ENCODE assay signal across 27 cellular contexts in genomic region chr2:223007531-223007930, GRCh38. TPM values are rescaled to one million over a fixed set of nuclear protein-coding genes. Genes with fewer than 3 reads are reported as not detected.
DNase-seq lines count a peak whose midpoint lies in the region; ATAC-seq, FAIRE-seq and TF ChIP-seq lines count a peak whose summit lies in the region.
"Had no signal": no experiment of that assay in that cellular context is flagged by ENCODE, and none has a peak within 500 bp of the region (broad histone marks: within the 10 kb centered on the region; RNA-seq: fewer than 3 reads in every experiment).

No MANE protein-coding gene starts in this region.

- DNase-seq in EH (ENCODE audit: low read depth), result peak; percentile 81
- peak; percentile 56 for DNase-seq in adipocyte (ENCODE audit: low read depth)
- DNase-seq in fibroblast of lung (ENCODE audit: low read depth in 2 of 2), result peak; percentile 23 to 76
- DNase-seq in osteoblast (ENCODE audit: insufficient read length, low spot score, missing footprints), result peak; percentile 80
- no peak for DNase-seq in NCI-H446 treated with DMSO at 0.1 percent for 48 hours (lab: John Stamatoyannopoulos, UW)
- DNase-seq in HepG2 (ENCODE audit: low spot score), result no peak
- no peak for DNase-seq in DMS153 treated with DMSO at 0.1 percent for 48 hours (lab: John Stamatoyannopoulos, UW; ENCODE audit: unreplicated experiment)
- DNase-seq: activated CD8-positive, alpha-beta memory T cell treated with anti-CD3 and anti-CD28 coated beads, Interleukin-2, amount 50 U/mL, for 4 hours; activated naive CD8-positive, alpha-beta T cell treated with anti-CD3 and anti-CD28 coated beads, Interleukin-2, amount 10 ng/mL, durations not matched to agents 7 days and 5 days; dermis blood vessel endothelial cell; KBM-7; kidney glomerular epithelial cell; naive thymus-derived CD4-positive, alpha-beta T cell; NCI-H1436; NCI-H524 treated with DMSO at 0.1 percent for 48 hours; right lobe of liver; stimulated activated CD4-positive, alpha-beta T cell treated with anti-CD3 and anti-CD28 coated beads, Interleukin-1b, Interleukin-23, amount 100 ng/mL, for 48 hours had no signal

- TF ChIP-seq EP300 in HepG2 (IDR thresholded peaks at IDR 0.05; ENCODE audit: low read depth in 2 of 2, low read length in 2 of 2) (no peak), HepG2 (CRISPR knock-in tag; IDR thresholded peaks at IDR 0.05; ENCODE audit: borderline replicate concordance) (no peak)

- H3K27me3 ChIP-seq in adipocyte (replicated peaks; ENCODE audit: control insufficient read depth, insufficient read depth, low read length) (no peaks in the 10 kb centered on the region), fibroblast of lung (ENCODE audit: control insufficient read depth, insufficient read depth, low read length) (no peaks in the 10 kb centered on the region), osteoblast (ENCODE audit: insufficient read depth, low read length) (no peaks in the 10 kb centered on the region), HepG2 (ENCODE audit: control insufficient read depth in 1 of 2, insufficient read depth in 2 of 2, low read length in 2 of 2) (peaks cover 1 to 3% of the 10 kb centered on the region in 2 experiments; a peak in 1 of 5 replicates)
- H3K27me3 ChIP-seq: breast epithelium, right lobe of liver had no signal

- H3K9me3 ChIP-seq in adipocyte (ENCODE audit: control insufficient read depth, low read length) (no peaks in the 10 kb centered on the region), fibroblast of lung (ENCODE audit: control insufficient read depth, insufficient read depth, low read depth, low read length) (no peaks in the 10 kb centered on the region), osteoblast (ENCODE audit: low read depth, low read length) (no peaks in the 10 kb centered on the region), HepG2 (ENCODE audit: low read length) (no peaks in the 10 kb centered on the region)
- H3K9me3 ChIP-seq: breast epithelium, HAP-1, right lobe of liver had no signal

- POLR2A ChIA-PET in HepG2 (lab: Yijun Ruan, JAX), result no interaction called here

- no peak overlapping the region for H3K9ac ChIP-seq in adipocyte (ENCODE audit: low read length)
- H3K9ac ChIP-seq in fibroblast of lung (ENCODE audit: insufficient read depth, low read length), result no peak overlapping the region
- H3K9ac ChIP-seq in HepG2 (ENCODE audit: insufficient read depth, low read depth, low read length), result no peak overlapping the region

- H3K4me2 ChIP-seq in fibroblast of lung (ENCODE audit: extremely low read depth, insufficient read depth, low read length), result no peak overlapping the region
- peak overlapping the region; percentile 16 for H3K4me2 ChIP-seq in osteoblast (ENCODE audit: insufficient read depth, low read length)
- no peak overlapping the region for H3K4me2 ChIP-seq in HepG2 (ENCODE audit: low read depth, low read length)

- TF ChIP-seq POLR2A in HepG2 (IDR thresholded peaks at IDR 0.05; ENCODE audit: insufficient read depth in 1 of 2, low read depth in 2 of 2, low read length in 2 of 2), result no peak

- 0% methylated on average over 2 of the region's 2 CpGs for WGBS in HepG2 (ENCODE audit: low lambda C conversion rate)

- FAIRE-seq in HepG2 (lab: Jason Lieb, UNC), result no peak
- FAIRE-seq: D721Med, G401.6, GM18507, RCC 7860 had no signal

- H4K20me1 ChIP-seq in fibroblast of lung (ENCODE audit: control insufficient read depth, extremely low read depth, insufficient read depth, low read length), result no peaks in the 10 kb centered on the region
- H4K20me1 ChIP-seq in osteoblast (ENCODE audit: insufficient read depth, low read length), result no peaks in the 10 kb centered on the region
- H4K20me1 ChIP-seq in HepG2 (ENCODE audit: insufficient read depth, low read length), result no peaks in the 10 kb centered on the region

- in situ Hi-C loops in HepG2 (cut with HindIII; ENCODE audit: extremely low pct_ligation_motif_present, low pct_unique_long_range_greater_than_20kb), result no loop called here

- no TSS peak for BruUV-seq in HepG2 (replicated peaks; lab: Mats Ljungman, UMichigan)

- H3K36me3 ChIP-seq in adipocyte (ENCODE audit: control insufficient read depth, insufficient read depth, low read length, severe bottlenecking) (no peaks in the 10 kb centered on the region), fibroblast of lung (ENCODE audit: control insufficient read depth, insufficient read depth, low read length) (no peaks in the 10 kb centered on the region), osteoblast (ENCODE audit: insufficient read depth, low read length) (no peaks in the 10 kb centered on the region), HepG2 (replicated peaks in 1 of 2; ENCODE audit: control insufficient read depth in 1 of 2, insufficient read depth in 2 of 2, low read length in 2 of 2) (no peaks in the 10 kb centered on the region)
- H3K36me3 ChIP-seq: breast epithelium, HAP-1, right lobe of liver had no signal

- no peak for TF ChIP-seq RAD21 in HepG2 (CRISPR knock-in tag; IDR thresholded peaks at IDR 0.05)

- no peak for TF ChIP-seq CTCF in fibroblast of lung (conservative IDR thresholded peaks at IDR 0.05 in 1 of 2, IDR thresholded peaks at IDR 0.05 in 1 of 2; ENCODE audit: low read depth in 1 of 2, low read length in 2 of 2)
- TF ChIP-seq CTCF in osteoblast (IDR thresholded peaks at IDR 0.05; ENCODE audit: extremely low read depth, low read depth, low read length), result no peak
- TF ChIP-seq CTCF in HepG2 (CRISPR knock-in tag; IDR thresholded peaks at IDR 0.05), result no peak

- intact Hi-C loops in HepG2 (cut with micrococcal nuclease; ENCODE audit: unreplicated experiment), result no loop called here

- no peak for ATAC-seq in HepG2
- ATAC-seq in HG02885 (IDR thresholded peaks at IDR 0.05; ENCODE audit: poor library complexity, unreplicated experiment), result no peak
- ATAC-seq: naive thymus-derived CD4-positive, alpha-beta T cell; right lobe of liver; stimulated activated effector memory CD8-positive, alpha-beta T cell treated with anti-CD3 and anti-CD28 coated beads, Interleukin-12 subunit alpha, Interleukin-12 subunit beta, amount 100 ng/mL, for 72 hours had no signal

- H3K4me3 ChIP-seq in adipocyte (ENCODE audit: low read length), result no peak overlapping the region
- H3K4me3 ChIP-seq in fibroblast of lung (replicated peaks in 1 of 4; ENCODE audit: control extremely low read depth in 1 of 4, insufficient read depth in 1 of 4, low read depth in 3 of 4, low read length in 4 of 4), result no peak overlapping the region
- no peak overlapping the region for H3K4me3 ChIP-seq in osteoblast (ENCODE audit: insufficient read depth, low read length)
- no peak overlapping the region for H3K4me3 ChIP-seq in HepG2 (replicated peaks in 1 of 3; ENCODE audit: insufficient read depth in 1 of 3, low read depth in 2 of 3, low read length in 3 of 3)
- H3K4me3 ChIP-seq: breast epithelium, HAP-1, right lobe of liver, SK-N-MC had no signal

- H3K79me2 ChIP-seq in fibroblast of lung (ENCODE audit: control insufficient read depth, insufficient read depth, low read length) (no peaks in the 10 kb centered on the region), osteoblast (ENCODE audit: insufficient read depth, low read length) (no peaks in the 10 kb centered on the region), HepG2 (ENCODE audit: insufficient read depth, low read length) (no peaks in the 10 kb centered on the region)

- no peak overlapping the region for H2AFZ ChIP-seq in fibroblast of lung (ENCODE audit: low read length)
- H2AFZ ChIP-seq in osteoblast (ENCODE audit: low read length), result peak overlapping the region; percentile 33
- H2AFZ ChIP-seq in HepG2 (ENCODE audit: low read length), result no peak overlapping the region

- CTCF ChIA-PET in HepG2 (lab: Yijun Ruan, JAX; ENCODE audit: low intra/inter-chr PET ratio, low total read pairs), result no interaction called here

- H3K27ac ChIP-seq in fibroblast of lung (ENCODE audit: insufficient read depth, low read length), result peak overlapping the region; percentile 26
- peak overlapping the region; percentile 85 for H3K27ac ChIP-seq in osteoblast (ENCODE audit: low read depth, low read length)
- H3K27ac ChIP-seq in HepG2 (ENCODE audit: extremely low read length, insufficient read depth, low read length), result no peak overlapping the region
- H3K27ac ChIP-seq: breast epithelium, right lobe of liver, SK-N-MC had no signal

- H3K4me1 ChIP-seq in adipocyte (ENCODE audit: control insufficient read depth, insufficient read depth, low read length) (peaks cover 12% of the 10 kb centered on the region), fibroblast of lung (ENCODE audit: control insufficient read depth, extremely low read depth, insufficient read depth, low read length) (peaks cover 19% of the 10 kb centered on the region), osteoblast (ENCODE audit: insufficient read depth, low read length) (peaks cover 43% of the 10 kb centered on the region), HepG2 (ENCODE audit: insufficient read depth, low read length) (no peaks in the 10 kb centered on the region)
- H3K4me1 ChIP-seq: breast epithelium, HAP-1, right lobe of liver had no signal

RNA-seq across cellular contexts. Expression of gene KCNE4, which starts 44.5 kb away (rescaled TPM):
- total RNA-seq in fibroblast of lung (11.0 and 25.3 TPM in 2 replicates), osteoblast (37.6 and 40.4 TPM in 2 replicates), HepG2 (2016; rRNA removed; fragmentation: Illumina TruSeq; extraction: Trizol) (not detected in 2 replicates)
- polyA plus RNA-seq in fibroblast of lung (6.0 and 17.8 TPM in 2 replicates), HepG2 (2011; rRNA removed) (not detected in 2 replicates)
- polyA plus RNA-seq in fibroblast of lung (2012), result 4.3 and 13.1 TPM in 2 replicates
- polyA minus RNA-seq in fibroblast of lung (ENCODE audit: low replicate concordance), result 3.6 and 4.0 TPM in 2 replicates
- not detected in 2 replicates for total RNA-seq in HepG2 (2016; cell fraction: cytosol; rRNA removed; fragmentation: Illumina TruSeq; extraction: Trizol; ENCODE audit: low read depth)
- not detected in 2 replicates for total RNA-seq in HepG2 (2016; cell fraction: insoluble cytoplasmic fraction; rRNA removed; fragmentation: Illumina TruSeq; extraction: Trizol)
- total RNA-seq in HepG2 (2016; cell fraction: membrane; rRNA removed; fragmentation: Illumina TruSeq; extraction: Trizol), result 0.15 TPM in 1 of 2 replicates, not detected in the other
- total RNA-seq in HepG2 (2016; cell fraction: nucleus; rRNA removed; fragmentation: Illumina TruSeq; extraction: Trizol), result not detected in 2 replicates
- polyA plus RNA-seq in HepG2 (2011; cell fraction: cytosol; rRNA removed), result 0.01 TPM in 1 of 2 replicates, not detected in the other
- polyA plus RNA-seq in HepG2 (2011; cell fraction: nucleus; rRNA removed), result not detected in 2 replicates
- not detected in 2 replicates for polyA plus RNA-seq in HepG2 (2012)
- polyA plus RNA-seq in HepG2 (2016; cell fraction: cytosol; fragmentation: Illumina TruSeq; extraction: Trizol; ENCODE audit: low read depth), result not detected in 2 replicates
- not detected in 2 replicates for polyA plus RNA-seq in HepG2 (2016; cell fraction: insoluble cytoplasmic fraction; fragmentation: Illumina TruSeq; extraction: Trizol; ENCODE audit: low read depth)
- not detected in 2 replicates for polyA plus RNA-seq in HepG2 (2016; cell fraction: membrane; fragmentation: Illumina TruSeq; extraction: Trizol; ENCODE audit: low read depth)
- not detected in 2 replicates for polyA plus RNA-seq in HepG2 (2016; cell fraction: nucleus; fragmentation: Illumina TruSeq; extraction: Trizol; ENCODE audit: insufficient read depth, low read depth)
- polyA minus RNA-seq in HepG2 (2011; rRNA and poly(A)+ RNA removed; ENCODE audit: low replicate concordance), result not detected in 2 replicates
- not detected in 2 replicates for polyA minus RNA-seq in HepG2 (2011; cell fraction: cytosol; rRNA and poly(A)+ RNA removed)
- polyA minus RNA-seq in HepG2 (2011; cell fraction: nucleus; rRNA and poly(A)+ RNA removed), result not detected in 2 replicates
- total RNA-seq: activated naive CD8-positive, alpha-beta T cell treated with anti-CD3 and anti-CD28 coated beads, Interleukin-2, amount 10 ng/mL, durations not matched to agents 7 days and 5 days; naive thymus-derived CD4-positive, alpha-beta T cell had no signal
- polyA plus RNA-seq: CD14-positive monocyte; naive thymus-derived CD4-positive, alpha-beta T cell had no signal

Comparison
In these comparisons a context has a peak if more than half of its experiments do, and no peak if none do; other contexts are left out.
1. DNase-seq: peak in EH (single experiment), adipocyte (single experiment), fibroblast of lung (2 of 2) and osteoblast (single experiment); none in NCI-H446 treated with DMSO at 0.1 percent for 48 hours (single experiment), HepG2 (single experiment) and DMS153 treated with DMSO at 0.1 percent for 48 hours (single experiment).
2. RNA of gene KCNE4, which starts 44.5 kb away (total RNA-seq): 37.6 to 40.4 TPM in osteoblast and 11.0 to 25.3 TPM in fibroblast of lung; 0.15 TPM in HepG2; every median in the first group is over 10 times any median in the second.